Comparison of ENCODE assay signal across 11 cellular contexts in the genomic region with DNA sequence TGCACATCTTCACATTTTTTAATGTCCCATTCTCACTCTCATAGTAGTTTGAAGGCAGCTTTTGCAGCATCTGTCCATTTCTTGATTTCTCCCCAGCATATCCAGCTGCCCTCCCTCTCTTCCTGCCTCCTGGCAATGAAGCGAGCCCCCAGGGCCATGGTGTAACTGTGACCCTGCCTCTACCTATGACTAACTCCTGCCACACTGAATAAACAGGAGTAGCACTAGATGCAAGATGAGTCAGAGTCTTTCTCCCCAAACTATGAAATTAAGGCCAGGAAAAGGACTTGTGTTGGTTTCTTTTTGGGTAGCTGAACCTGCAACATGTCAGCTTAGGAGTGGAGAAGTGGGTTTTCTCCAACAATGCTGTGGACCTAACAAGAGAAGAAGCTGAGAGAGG.
DNase-seq lines count a peak whose midpoint lies in the region; ATAC-seq, FAIRE-seq and TF ChIP-seq lines count a peak whose summit lies in the region.
"Had no signal": no experiment of that assay in that cellular context is flagged by ENCODE, and none has a peak within 500 bp of the region (broad histone marks: within the 10 kb centered on the region; RNA-seq: fewer than 3 reads in every experiment).

No MANE protein-coding gene starts in this region.

- H3K27me3 ChIP-seq in Panc1 (ENCODE audit: control insufficient read depth, insufficient read depth, low read length) (no peaks in the 10 kb centered on the region), neuronal stem cell (ENCODE audit: control insufficient read depth in 3 of 3, insufficient read depth in 3 of 3, low read depth in 1 of 3, low read length in 3 of 3) (no peaks in the 10 kb centered on the region), H9 (ENCODE audit: insufficient read depth, low read length) (no peaks in the 10 kb centered on the region)

- no peak overlapping the region for H2BK20ac ChIP-seq in H9 (ENCODE audit: low read depth, low read length, poor library complexity, severe bottlenecking)

- peak in 1 of 2 donors; percentile 4 for DNase-seq in activated naive CD4-positive, alpha-beta T cell treated with anti-CD3 and anti-CD28 coated beads, Interleukin-2, amount 50 U/mL, for 72 hours (ENCODE audit: low spot score in 2 of 2)
- DNase-seq in activated naive CD4-positive, alpha-beta T cell treated with anti-CD3 and anti-CD28 coated beads, Interleukin-2, amount 10 ng/mL, durations not matched to agents 7 days and 5 days, result no peak
- DNase-seq in Panc1 (ENCODE audit: low read depth, low spot score) (peak; percentile 51), fibroblast of gingiva (ENCODE audit: low read depth) (peak; percentile 55), urothelium cell line (ENCODE audit: low spot score) (peak; percentile 59), neuronal stem cell (ENCODE audit: low spot score) (no peak), putamen (ENCODE audit: low spot score) (no peak), H9 (no peak)
- DNase-seq: CD4-positive, CD25-positive, alpha-beta regulatory T cell; NCI-H446 treated with DMSO at 0.1 percent for 48 hours; stimulated activated CD4-positive, alpha-beta T cell treated with anti-CD3 and anti-CD28 coated beads, Interleukin-1b, Interleukin-23, amount 100 ng/mL, for 48 hours had no signal

- H3K18ac ChIP-seq in neuronal stem cell (ENCODE audit: low read length) (no peak overlapping the region), H9 (ENCODE audit: insufficient read length, low read depth, low read length) (no peak overlapping the region)

- H3K79me2 ChIP-seq in H9 (ENCODE audit: insufficient read depth, low read length), result no peaks in the 10 kb centered on the region

- POLR2A ChIA-PET in Panc1 (lab: Charles Lee), result no interaction called here

- no peak overlapping the region for H3T11ph ChIP-seq in H9 (ENCODE audit: low read length)

- TF ChIP-seq CTCF in Panc1 (IDR thresholded peaks at IDR 0.05), result no peak
- no peak for TF ChIP-seq CTCF in H9 (conservative IDR thresholded peaks at IDR 0.05)

- no peak overlapping the region for H3K4me3 Mint-ChIP-seq in activated naive CD4-positive, alpha-beta T cell treated with anti-CD3 and anti-CD28 coated beads, Interleukin-2, amount 10 ng/mL, durations not matched to agents 7 days and 5 days
- H3K4me3 Mint-ChIP-seq in H9, result no peak overlapping the region
- H3K4me3 Mint-ChIP-seq: CD4-positive, CD25-positive, alpha-beta regulatory T cell had no signal

- intact Hi-C loops in Panc1 (cut with micrococcal nuclease; ENCODE audit: unreplicated experiment), result no loop called here

- no peaks in the 10 kb centered on the region for H4K20me1 ChIP-seq in H9 (ENCODE audit: control insufficient read depth, insufficient read depth, insufficient read length)

- H3K14ac ChIP-seq in neuronal stem cell (ENCODE audit: low read length) (no peak overlapping the region), H9 (ENCODE audit: insufficient read depth, low read length) (no peak overlapping the region)

- H3K9ac ChIP-seq in neuronal stem cell (ENCODE audit: low read depth, low read length, poor library complexity), result no peak overlapping the region
- no peak overlapping the region for H3K9ac ChIP-seq in H9 (ENCODE audit: extremely low read depth, insufficient read length, low read length)

- H3K4me1 ChIP-seq in Panc1 (ENCODE audit: control insufficient read depth, insufficient read depth, low read length) (peaks cover 13% of the 10 kb centered on the region), neuronal stem cell (ENCODE audit: control insufficient read depth in 2 of 2, insufficient read depth in 1 of 2, low read depth in 1 of 2, low read length in 2 of 2) (peaks cover 0 to 6% of the 10 kb centered on the region in 2 donors), H9 (ENCODE audit: insufficient read depth, low read length) (no peaks in the 10 kb centered on the region)

- H4K8ac ChIP-seq in neuronal stem cell (ENCODE audit: low read depth, low read length), result no peak overlapping the region
- H4K8ac ChIP-seq in H9 (replicated peaks; ENCODE audit: insufficient read length, low read depth, low read length), result no peak overlapping the region

- no CpG with 5 or more reads among the region's 1 CpG for WGBS in neuronal stem cell (ENCODE audit: extremely low coverage in 2 of 2, insufficient read length in 2 of 2, insufficient replicate concordance in 1 of 2), 2 donors
- no CpG with 5 or more reads among the region's 1 CpG for WGBS in H9 (ENCODE audit: extremely low coverage, insufficient read length, low lambda C conversion rate)

- no peak overlapping the region for H3K27ac Mint-ChIP-seq in activated naive CD4-positive, alpha-beta T cell treated with anti-CD3 and anti-CD28 coated beads, Interleukin-2, amount 50 U/mL, for 72 hours
- H3K27ac Mint-ChIP-seq in activated naive CD4-positive, alpha-beta T cell treated with anti-CD3 and anti-CD28 coated beads, Interleukin-2, amount 10 ng/mL, durations not matched to agents 7 days and 5 days, result no peak overlapping the region
- no peak overlapping the region for H3K27ac Mint-ChIP-seq in H9

- CTCF ChIA-PET in activated naive CD4-positive, alpha-beta T cell treated with anti-CD3 and anti-CD28 coated beads, Interleukin-2, amount 10 ng/mL, durations not matched to agents 7 days and 5 days (lab: Charles Lee), result interaction anchor here (0.5 kb wide), 1 partner anchor 30 kb away, joined by 3 read pairs; no protein-coding TSS in a partner anchor
- CTCF ChIA-PET in Panc1 (lab: Charles Lee), result no interaction called here

- H3K36me3 Mint-ChIP-seq in activated naive CD4-positive, alpha-beta T cell treated with anti-CD3 and anti-CD28 coated beads, Interleukin-2, amount 50 U/mL, for 72 hours, result no peaks in the 10 kb centered on the region
- no peaks in the 10 kb centered on the region for H3K36me3 Mint-ChIP-seq in activated naive CD4-positive, alpha-beta T cell treated with anti-CD3 and anti-CD28 coated beads, Interleukin-2, amount 10 ng/mL, durations not matched to agents 7 days and 5 days
- H3K36me3 Mint-ChIP-seq in H9 (ENCODE audit: insufficient read depth in 1 of 3, low read depth in 3 of 3), result no peaks in the 10 kb centered on the region

- H4K91ac ChIP-seq in neuronal stem cell (ENCODE audit: low read depth, low read length, poor library complexity) (no peak overlapping the region), H9 (ENCODE audit: insufficient read length, low read depth, low read length) (no peak overlapping the region)

- in situ Hi-C loops in Panc1 (cut with HindIII; ENCODE audit: low pct_unique_long_range_greater_than_20kb, low sequenced_read_pairs), result no loop called here

- FAIRE-seq in urothelium cell line (lab: Jason Lieb, UNC), result no peak

- no peak overlapping the region for H4K5ac ChIP-seq in H9 (ENCODE audit: insufficient read length, low read depth, low read length)

- H2BK12ac ChIP-seq in neuronal stem cell (ENCODE audit: low read length) (no peak overlapping the region), H9 (ENCODE audit: insufficient read length, low read depth, low read length) (no peak overlapping the region)

- H3K27ac ChIP-seq in Panc1 (ENCODE audit: low read length), result peak overlapping the region; percentile 36
- H3K27ac ChIP-seq in neuronal stem cell (replicated peaks; ENCODE audit: low read length), result no peak overlapping the region
- H3K27ac ChIP-seq in H9 (ENCODE audit: insufficient read length, low read depth, low read length), result no peak overlapping the region

- H2BK15ac ChIP-seq in neuronal stem cell (ENCODE audit: low read length), result no peak overlapping the region
- H2BK15ac ChIP-seq in H9 (ENCODE audit: low read depth, low read length), result no peak overlapping the region

- H2BK5ac ChIP-seq in neuronal stem cell (ENCODE audit: low read length), result no peak overlapping the region
- H2BK5ac ChIP-seq in H9 (ENCODE audit: insufficient read length, low read length), result no peak overlapping the region

- H2AFZ ChIP-seq in neuronal stem cell (ENCODE audit: low read length) (no peak overlapping the region), H9 (ENCODE audit: low read length) (no peak overlapping the region)

- no peaks in the 10 kb centered on the region for H3K9me3 Mint-ChIP-seq in activated naive CD4-positive, alpha-beta T cell treated with anti-CD3 and anti-CD28 coated beads, Interleukin-2, amount 50 U/mL, for 72 hours
- no peaks in the 10 kb centered on the region for H3K9me3 Mint-ChIP-seq in activated naive CD4-positive, alpha-beta T cell treated with anti-CD3 and anti-CD28 coated beads, Interleukin-2, amount 10 ng/mL, durations not matched to agents 7 days and 5 days
- H3K9me3 Mint-ChIP-seq in H9, result no peaks in the 10 kb centered on the region
- H3K9me3 Mint-ChIP-seq: CD4-positive, CD25-positive, alpha-beta regulatory T cell had no signal

- H3K23ac ChIP-seq in neuronal stem cell (ENCODE audit: low read depth, low read length, poor library complexity) (no peak overlapping the region), H9 (ENCODE audit: insufficient read length, low read depth, low read length) (no peak overlapping the region)

- no peaks in the 10 kb centered on the region for H3K36me3 ChIP-seq in Panc1 (ENCODE audit: control insufficient read depth, insufficient read depth, low read length)
- H3K36me3 ChIP-seq in neuronal stem cell (replicated peaks in 1 of 2; ENCODE audit: control insufficient read depth in 2 of 2, insufficient read depth in 2 of 2, low read length in 2 of 2), result no peaks in the 10 kb centered on the region

- no peaks in the 10 kb centered on the region for H3K23me2 ChIP-seq in H9 (ENCODE audit: insufficient read length, low read depth, low read length, poor library complexity, severe bottlenecking)

- H3K4ac ChIP-seq in neuronal stem cell (ENCODE audit: low read length), result no peak overlapping the region
- H3K4ac ChIP-seq in H9 (ENCODE audit: low read depth, low read length), result no peak overlapping the region

- H3K79me1 ChIP-seq in neuronal stem cell (ENCODE audit: low read depth, low read length) (no peaks in the 10 kb centered on the region), H9 (ENCODE audit: insufficient read depth, low read depth, low read length, poor library complexity, severe bottlenecking) (no peaks in the 10 kb centered on the region)

- H3K4me3 ChIP-seq in Panc1 (ENCODE audit: low read depth in 2 of 2, low read length in 2 of 2), result peak overlapping the region in 1 of 2 experiments; percentile 11; a peak in 1 of 4 replicates
- no peak overlapping the region for H3K4me3 ChIP-seq in neuronal stem cell (ENCODE audit: low read length in 2 of 2)

- H2AK5ac ChIP-seq in neuronal stem cell (ENCODE audit: low read depth, low read length), result no peak overlapping the region
- H2AK5ac ChIP-seq in H9 (ENCODE audit: insufficient read length, low read length), result no peak overlapping the region

- no TSS peak for BruUV-seq in Panc1 (replicated peaks; lab: Mats Ljungman, UMichigan)

- H2BK120ac ChIP-seq in neuronal stem cell (ENCODE audit: low read depth, low read length) (no peak overlapping the region), H9 (ENCODE audit: low read depth, low read length, poor library complexity, severe bottlenecking) (no peak overlapping the region)

- peak; percentile 59 to 91 for ATAC-seq in activated naive CD4-positive, alpha-beta T cell treated with anti-CD3 and anti-CD28 coated beads, Interleukin-2, amount 50 U/mL, for 72 hours
- peak; percentile 97 for ATAC-seq in Panc1

- no peak overlapping the region for H3K56ac ChIP-seq in H9 (ENCODE audit: insufficient read length, low read depth, low read length)

- peaks cover 4% of the 10 kb centered on the region for H3K4me1 Mint-ChIP-seq in activated naive CD4-positive, alpha-beta T cell treated with anti-CD3 and anti-CD28 coated beads, Interleukin-2, amount 10 ng/mL, durations not matched to agents 7 days and 5 days
- no peaks in the 10 kb centered on the region for H3K4me1 Mint-ChIP-seq in H9

- no peaks in the 10 kb centered on the region for H3K9me3 ChIP-seq in Panc1 (ENCODE audit: control insufficient read depth, insufficient read depth, low read depth, low read length)
- H3K9me3 ChIP-seq in neuronal stem cell (replicated peaks in 1 of 2; ENCODE audit: control insufficient read depth in 2 of 2, insufficient read depth in 1 of 2, low read depth in 1 of 2, low read length in 2 of 2), result no peaks in the 10 kb centered on the region
- no peaks in the 10 kb centered on the region for H3K9me3 ChIP-seq in H9 (ENCODE audit: control insufficient read depth, low read depth, low read length)

- H3K27me3 Mint-ChIP-seq in activated naive CD4-positive, alpha-beta T cell treated with anti-CD3 and anti-CD28 coated beads, Interleukin-2, amount 10 ng/mL, durations not matched to agents 7 days and 5 days, result peaks cover 4% of the 10 kb centered on the region
- H3K27me3 Mint-ChIP-seq in H9 (ENCODE audit: low read depth), result no peaks in the 10 kb centered on the region
- H3K27me3 Mint-ChIP-seq: CD4-positive, CD25-positive, alpha-beta regulatory T cell had no signal

- H3K4me2 ChIP-seq in neuronal stem cell (ENCODE audit: insufficient read depth, low read length, poor library complexity, severe bottlenecking) (no peak overlapping the region), H9 (ENCODE audit: insufficient read depth, insufficient read length, low read length) (no peak overlapping the region)

Comparison
In these comparisons a context has a peak if more than half of its experiments do, and no peak if none do; other contexts are left out.
1. DNase-seq: peak in Panc1 (single experiment), fibroblast of gingiva (single experiment) and urothelium cell line (single experiment); none in activated naive CD4-positive, alpha-beta T cell treated with anti-CD3 and anti-CD28 coated beads, Interleukin-2, amount 10 ng/mL, durations not matched to agents 7 days and 5 days (single experiment), neuronal stem cell (single experiment), putamen (single experiment) and H9 (single experiment).